Comparison of ENCODE assay signal across 14 cellular contexts in the genomic region with DNA sequence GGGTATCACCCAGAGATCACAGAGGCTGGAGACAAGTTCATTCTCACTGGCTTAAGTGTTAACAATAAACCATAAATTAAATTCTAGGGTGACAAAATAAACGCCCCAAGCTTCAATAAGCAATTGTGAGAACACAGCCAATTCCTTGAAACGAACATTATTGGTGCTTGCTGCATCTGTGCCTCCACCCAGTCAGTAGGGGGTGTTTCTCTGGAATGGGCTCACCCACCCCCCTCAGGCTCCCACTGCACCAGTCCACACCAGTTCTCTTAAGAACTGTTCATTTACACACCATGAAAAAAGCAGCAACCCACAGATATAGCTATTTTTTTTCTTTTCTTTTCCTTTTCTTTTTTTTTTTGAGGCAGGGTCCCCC.
DNase-seq lines count a peak whose midpoint lies in the region; TF ChIP-seq lines count a peak whose summit lies in the region.
"Had no signal": no experiment of that assay in that cellular context is flagged by ENCODE, and none has a peak within 500 bp of the region (broad histone marks: within the 10 kb centered on the region; RNA-seq: fewer than 3 reads in every experiment).

No MANE protein-coding gene starts in this region.

- H3K27ac Mint-ChIP-seq in nephron = peak overlapping the region in 2 of 3 experiments; percentile 26 to 40

- peak overlapping the region in 2 of 11 experiments; percentile 34 to 54; a peak in 2 of 22 replicates for H3K27ac ChIP-seq in BLaER1 treated with 17β-estradiol and CSF1 and Interleukin-3, amounts not matched to agents 10 nM and 100 nM
- H3K27ac ChIP-seq in cingulate gyrus (ENCODE audit: low read depth, low read length) = peak overlapping the region; percentile 86
- H3K27ac ChIP-seq: C4-2B, prostate gland had no signal

- no peaks in the 10 kb centered on the region for H3K27me3 ChIP-seq in BLaER1 treated with 17β-estradiol and CSF1 and Interleukin-3, amounts not matched to agents 10 nM and 100 nM
- H3K27me3 ChIP-seq: heart left ventricle had no signal

- peaks cover 32 to 45% (median 37%) of the 10 kb centered on the region in 10 experiments for H3K4me1 ChIP-seq in BLaER1 treated with 17β-estradiol and CSF1 and Interleukin-3, amounts not matched to agents 10 nM and 100 nM
- H3K4me1 ChIP-seq: prostate gland had no signal

- no peak for TF ChIP-seq CTCF in nephron (IDR thresholded peaks at IDR 0.05; ENCODE audit: unreplicated experiment in 3 of 3)

- 0 out of 20 replicates have a peak overlapping the region, but pooled peaks of 1 of the 10 experiments have one; percentile 43 for H3K4me3 ChIP-seq in BLaER1 treated with 17β-estradiol and CSF1 and Interleukin-3, amounts not matched to agents 10 nM and 100 nM
- H3K4me3 ChIP-seq: heart left ventricle, prostate gland had no signal

- no peak overlapping the region for H3K4me3 Mint-ChIP-seq in nephron

- peaks cover 0 to 43% (median 4%) of the 10 kb centered on the region in 11 experiments; a peak in 8 of 22 replicates for H4K20me1 ChIP-seq in BLaER1 treated with 17β-estradiol and CSF1 and Interleukin-3, amounts not matched to agents 10 nM and 100 nM

- H3K27me3 Mint-ChIP-seq in nephron (ENCODE audit: low read depth) = no peaks in the 10 kb centered on the region

- DNase-seq in NCI-H69 (lab: John Stamatoyannopoulos, UW) = peak; percentile 91
- DNase-seq in AG08396 (ENCODE audit: low spot score) = no peak
- DNase-seq in cerebellar cortex (ENCODE audit: low spot score) = no peak
- no peak for DNase-seq in NCI-H1105 (lab: John Stamatoyannopoulos, UW)
- no peak for DNase-seq in central memory CD4-positive, alpha-beta T cell
- DNase-seq: activated gamma-delta T cell treated with Interleukin-2 at 50 U/mL for 16 hours, DND-41, NCI-H2081 treated with DMSO at 0.1 percent for 48 hours had no signal

- H3K9me3 Mint-ChIP-seq in nephron = peaks cover 2% of the 10 kb centered on the region

- peaks cover 0 to 13% (median 8%) of the 10 kb centered on the region in 11 experiments; a peak in 9 of 22 replicates for H3K9me3 ChIP-seq in BLaER1 treated with 17β-estradiol and CSF1 and Interleukin-3, amounts not matched to agents 10 nM and 100 nM (replicated peaks in 1 of 11)
- H3K9me3 ChIP-seq: prostate gland had no signal

- H3K36me3 Mint-ChIP-seq in nephron (ENCODE audit: low read depth) = peaks cover 24% of the 10 kb centered on the region

- no peaks in the 10 kb centered on the region for H3K36me3 ChIP-seq in BLaER1 treated with 17β-estradiol and CSF1 and Interleukin-3, amounts not matched to agents 10 nM and 100 nM
- H3K36me3 ChIP-seq: prostate gland had no signal

- H3K4me1 Mint-ChIP-seq in nephron = peaks cover 52% of the 10 kb centered on the region

- H3K4me2 ChIP-seq in BLaER1 treated with 17β-estradiol and CSF1 and Interleukin-3, amounts not matched to agents 10 nM and 100 nM = peak overlapping the region; percentile 48 to 89 (median 76)

- H3K9ac ChIP-seq in BLaER1 treated with 17β-estradiol and CSF1 and Interleukin-3, amounts not matched to agents 10 nM and 100 nM = peak overlapping the region in 4 of 11 experiments; percentile 25 to 56 (median 48); a peak in 4 of 22 replicates
